In genomic region chr3:150972379-150972985, GRCh38 we compare ENCODE assay signal across 36 cellular contexts. TPM values are rescaled to one million over a fixed set of nuclear protein-coding genes. Genes with fewer than 3 reads are reported as not detected.
A peak's percentile ranks its signal among the peaks of the same experiment; 100 is the strongest.
DNase-seq lines count a peak whose midpoint lies in the region; ATAC-seq, FAIRE-seq and TF ChIP-seq lines count a peak whose summit lies in the region.
"Had no signal": no experiment of that assay in that cellular context is flagged by ENCODE, and none has a peak within 500 bp of the region (broad histone marks: within the 10 kb centered on the region; RNA-seq: fewer than 3 reads in every experiment).

CLRN1 (minus strand) TSS chr3:150972727; CDS start chr3:150972708, 19 bp downstream.

- H3K9ac ChIP-seq in HUES48 (ENCODE audit: low read depth, low read length) (no peak within 1 kb of the TSS), astrocyte (ENCODE audit: low read length) (no peak within 1 kb of the TSS)

- DNase-seq in astrocyte (ENCODE audit: low read depth) (no peak), mesothelial cell of epicardium (ENCODE audit: low spot score in 2 of 2, unreplicated experiment in 2 of 2) (no peak), small intestine (peak; percentile 75)
- DNase-seq in stimulated activated naive CD4-positive, alpha-beta T cell treated with Interleukin-2 at 50 U/mL for 16 hours (lab: John Stamatoyannopoulos, UW) = no peak
- DNase-seq: activated CD8-positive, alpha-beta memory T cell treated with anti-CD3 and anti-CD28 coated beads, Interleukin-2, amount 50 U/mL, for 48 hours; activated CD8-positive, alpha-beta T cell treated with anti-CD3 and anti-CD28 coated beads for 36 hours; activated naive CD4-positive, alpha-beta T cell treated with anti-CD3 and anti-CD28 coated beads, Interleukin-2, amount 10 ng/mL, durations not matched to agents 7 days and 5 days; C1 segment of cervical spinal cord; dorsolateral prefrontal cortex; GDM1; hippocampal formation; immature natural killer cell; Kasumi-1; mesenchymal stem cell; NCI-H1417 treated with DMSO at 0.1 percent for 48 hours; NCI-H2029 treated with DMSO at 0.1 percent for 48 hours; NCI-H2227 treated with DMSO at 0.1 percent for 48 hours; NCI-H69; nucleus accumbens; PC-3; psoas muscle; substantia nigra had no signal

- no peaks in the 10 kb centered on the region for H3K36me3 ChIP-seq in HUES48 (ENCODE audit: control insufficient read depth, insufficient read depth, low read length)
- no peaks in the 10 kb centered on the region for H3K36me3 ChIP-seq in astrocyte (ENCODE audit: insufficient read depth, low read length)
- no peaks in the 10 kb centered on the region for H3K36me3 ChIP-seq in small intestine (ENCODE audit: control insufficient read depth in 2 of 2, insufficient read depth in 2 of 2, low read length in 2 of 2)
- H3K36me3 ChIP-seq: gastroesophageal sphincter had no signal

- H3K27me3 Mint-ChIP-seq in astrocyte (ENCODE audit: low read depth, unreplicated experiment) = peaks cover 3% of the 10 kb centered on the region
- H3K27me3 Mint-ChIP-seq in mesothelial cell of epicardium (ENCODE audit: low read depth) = peaks cover 3% of the 10 kb centered on the region

- H3K27ac ChIP-seq in HUES48 (ENCODE audit: low read depth, low read length) = peak within 1 kb of the TSS; percentile 89
- no peak within 1 kb of the TSS for H3K27ac ChIP-seq in astrocyte (ENCODE audit: low read depth, low read length)
- H3K27ac ChIP-seq in small intestine (ENCODE audit: low read depth in 1 of 2, low read length in 1 of 2) = no peak within 1 kb of the TSS
- H3K27ac ChIP-seq: dorsolateral prefrontal cortex, gastroesophageal sphincter, psoas muscle had no signal

- H3K9me3 ChIP-seq in HUES48 (ENCODE audit: control insufficient read depth, insufficient read depth, low read length) = no peaks in the 10 kb centered on the region
- H3K9me3 ChIP-seq in astrocyte (ENCODE audit: insufficient read depth, low read depth, low read length) = no peaks in the 10 kb centered on the region
- no peaks in the 10 kb centered on the region for H3K9me3 ChIP-seq in small intestine (ENCODE audit: control insufficient read depth, low read depth)
- H3K9me3 ChIP-seq: gastroesophageal sphincter, psoas muscle had no signal

- H3K27me3 ChIP-seq in HUES48 (ENCODE audit: control insufficient read depth, insufficient read depth, low read length) (no peaks in the 10 kb centered on the region), astrocyte (ENCODE audit: insufficient read depth, low read length) (no peaks in the 10 kb centered on the region), small intestine (ENCODE audit: control insufficient read depth in 2 of 2, insufficient read depth in 2 of 2, low read length in 2 of 2) (no peaks in the 10 kb centered on the region)
- H3K27me3 ChIP-seq: gastroesophageal sphincter had no signal

- H3K9me3 Mint-ChIP-seq in astrocyte (ENCODE audit: unreplicated experiment) (no peaks in the 10 kb centered on the region), mesothelial cell of epicardium (no peaks in the 10 kb centered on the region)
- H3K9me3 Mint-ChIP-seq: activated CD8-positive, alpha-beta T cell treated with anti-CD3 and anti-CD28 coated beads for 36 hours; activated naive CD4-positive, alpha-beta T cell treated with anti-CD3 and anti-CD28 coated beads, Interleukin-2, amount 10 ng/mL, durations not matched to agents 7 days and 5 days; brain; immature natural killer cell; stimulated activated memory B cell treated with anti-CD40 and anti-IgM and Interleukin-4, amounts not matched to agents 10 μg/mL and 1 μg/mL and 100 μg/mL, for 72 hours had no signal

- H3K4me3 Mint-ChIP-seq in astrocyte (ENCODE audit: unreplicated experiment) (no peak within 1 kb of the TSS), mesothelial cell of epicardium (no peak within 1 kb of the TSS)
- H3K4me3 Mint-ChIP-seq: activated CD8-positive, alpha-beta T cell treated with anti-CD3 and anti-CD28 coated beads for 36 hours; activated naive CD4-positive, alpha-beta T cell treated with anti-CD3 and anti-CD28 coated beads, Interleukin-2, amount 10 ng/mL, durations not matched to agents 7 days and 5 days; immature natural killer cell; stimulated activated memory B cell treated with anti-CD40 and anti-IgM and Interleukin-4, amounts not matched to agents 10 μg/mL and 1 μg/mL and 100 μg/mL, for 72 hours had no signal

- H3K4me1 Mint-ChIP-seq in astrocyte (ENCODE audit: low read depth, unreplicated experiment) (peaks cover 13% of the 10 kb centered on the region), mesothelial cell of epicardium (peaks cover 22% of the 10 kb centered on the region)
- H3K4me1 Mint-ChIP-seq: activated naive CD4-positive, alpha-beta T cell treated with anti-CD3 and anti-CD28 coated beads, Interleukin-2, amount 10 ng/mL, durations not matched to agents 7 days and 5 days; immature natural killer cell; stimulated activated memory B cell treated with anti-CD40 and anti-IgM and Interleukin-4, amounts not matched to agents 10 μg/mL and 1 μg/mL and 100 μg/mL, for 72 hours had no signal

- no peak for TF ChIP-seq CTCF in astrocyte (IDR thresholded peaks at IDR 0.05; ENCODE audit: insufficient read depth, low read depth, low read length)
- no peak for TF ChIP-seq CTCF in mesothelial cell of epicardium (IDR thresholded peaks at IDR 0.05; ENCODE audit: unreplicated experiment)

- H3K4me1 ChIP-seq in HUES48 (ENCODE audit: control insufficient read depth, insufficient read depth, low read length) (peaks cover 55% of the 10 kb centered on the region), astrocyte (ENCODE audit: insufficient read depth, low read length) (peaks cover 11% of the 10 kb centered on the region), small intestine (ENCODE audit: control insufficient read depth in 2 of 2, insufficient read depth in 1 of 2, low read depth in 1 of 2, low read length in 1 of 2) (no peaks in the 10 kb centered on the region)
- H3K4me1 ChIP-seq: gastroesophageal sphincter, psoas muscle had no signal

- H3K36me3 Mint-ChIP-seq in astrocyte (ENCODE audit: low read depth, unreplicated experiment) (no peaks in the 10 kb centered on the region), mesothelial cell of epicardium (no peaks in the 10 kb centered on the region)
- H3K36me3 Mint-ChIP-seq: activated naive CD4-positive, alpha-beta T cell treated with anti-CD3 and anti-CD28 coated beads, Interleukin-2, amount 10 ng/mL, durations not matched to agents 7 days and 5 days; brain; immature natural killer cell; stimulated activated memory B cell treated with anti-CD40 and anti-IgM and Interleukin-4, amounts not matched to agents 10 μg/mL and 1 μg/mL and 100 μg/mL, for 72 hours had no signal

- H2AFZ ChIP-seq in astrocyte (ENCODE audit: low read depth, low read length) = peak within 1 kb of the TSS; percentile 31

- H3K4me2 ChIP-seq in astrocyte (ENCODE audit: low read length) = no peak within 1 kb of the TSS

- H4K20me1 ChIP-seq in astrocyte (ENCODE audit: insufficient read depth, low read length) = no peaks in the 10 kb centered on the region

- H3K27ac Mint-ChIP-seq in astrocyte (ENCODE audit: unreplicated experiment) = no peak within 1 kb of the TSS
- H3K27ac Mint-ChIP-seq in mesothelial cell of epicardium = peak within 1 kb of the TSS; percentile 10
- H3K27ac Mint-ChIP-seq: activated CD8-positive, alpha-beta T cell treated with anti-CD3 and anti-CD28 coated beads for 36 hours; activated naive CD4-positive, alpha-beta T cell treated with anti-CD3 and anti-CD28 coated beads, Interleukin-2, amount 10 ng/mL, durations not matched to agents 7 days and 5 days; immature natural killer cell; stimulated activated memory B cell treated with anti-CD40 and anti-IgM and Interleukin-4, amounts not matched to agents 10 μg/mL and 1 μg/mL and 100 μg/mL, for 72 hours had no signal

- no peak for ATAC-seq in GM19397 (IDR thresholded peaks at IDR 0.05; ENCODE audit: unreplicated experiment)
- ATAC-seq in HG03095 (IDR thresholded peaks at IDR 0.05; ENCODE audit: unreplicated experiment) = no peak
- ATAC-seq in GM18867 (IDR thresholded peaks at IDR 0.05; ENCODE audit: unreplicated experiment) = no peak
- ATAC-seq: activated CD8-positive, alpha-beta T cell treated with anti-CD3 and anti-CD28 coated beads for 36 hours; gastroesophageal sphincter; left lobe of liver; PC-3; psoas muscle; Right ventricle myocardium inferior; stimulated activated memory B cell treated with anti-CD40 and anti-IgM and Interleukin-4, amounts not matched to agents 10 μg/mL and 1 μg/mL and 100 μg/mL, for 72 hours had no signal

- H3K4me3 ChIP-seq in HUES48 (ENCODE audit: low read depth, low read length) = no peak within 1 kb of the TSS; the same call in 1 of the 2 replicates
- no peak within 1 kb of the TSS for H3K4me3 ChIP-seq in astrocyte (ENCODE audit: insufficient read depth, low read depth, low read length)
- peak within 1 kb of the TSS in 1 of 2 donors; percentile 34 for H3K4me3 ChIP-seq in small intestine (ENCODE audit: low read depth in 1 of 2, low read length in 2 of 2)
- H3K4me3 ChIP-seq: dorsolateral prefrontal cortex, gastroesophageal sphincter, psoas muscle had no signal

- WGBS in small intestine, 3 donors = 20 to 51% (median 34%) methylated on average over 16 of the region's 16 CpGs

- H3K79me2 ChIP-seq in astrocyte (ENCODE audit: insufficient read depth, low read length) = no peaks in the 10 kb centered on the region

- FAIRE-seq in astrocyte (lab: Jason Lieb, UNC) (no peak), small intestine (lab: Jason Lieb, UNC) (no peak)
- FAIRE-seq: HTR-8/SVneo had no signal

RNA-seq across cellular contexts. Expression of gene CLRN1, which starts in this region (rescaled TPM):
- total RNA-seq in astrocyte (not detected in 2 replicates), mesothelial cell of epicardium (not detected in 3 replicates)
- polyA plus RNA-seq in small intestine = 1 to 10 TPM in 2 of 3 donors, under 1 TPM in 1; 0.06 to 4.3 (median 3.6) TPM
- total RNA-seq: activated CD8-positive, alpha-beta T cell treated with anti-CD3 and anti-CD28 coated beads for 36 hours; chondrocyte; gastroesophageal sphincter; left lobe of liver; PC-3; psoas muscle; Right ventricle myocardium inferior; skeletal muscle tissue; T-helper 2 cell treated with Interferon-gamma antibody and Interleukin-4, amounts not matched to agents 100 ng/mL and 5 ng/mL, for 36 hours; urinary bladder had no signal
- polyA plus RNA-seq: immature natural killer cell, psoas muscle, urinary bladder had no signal
